In the genomic region with DNA sequence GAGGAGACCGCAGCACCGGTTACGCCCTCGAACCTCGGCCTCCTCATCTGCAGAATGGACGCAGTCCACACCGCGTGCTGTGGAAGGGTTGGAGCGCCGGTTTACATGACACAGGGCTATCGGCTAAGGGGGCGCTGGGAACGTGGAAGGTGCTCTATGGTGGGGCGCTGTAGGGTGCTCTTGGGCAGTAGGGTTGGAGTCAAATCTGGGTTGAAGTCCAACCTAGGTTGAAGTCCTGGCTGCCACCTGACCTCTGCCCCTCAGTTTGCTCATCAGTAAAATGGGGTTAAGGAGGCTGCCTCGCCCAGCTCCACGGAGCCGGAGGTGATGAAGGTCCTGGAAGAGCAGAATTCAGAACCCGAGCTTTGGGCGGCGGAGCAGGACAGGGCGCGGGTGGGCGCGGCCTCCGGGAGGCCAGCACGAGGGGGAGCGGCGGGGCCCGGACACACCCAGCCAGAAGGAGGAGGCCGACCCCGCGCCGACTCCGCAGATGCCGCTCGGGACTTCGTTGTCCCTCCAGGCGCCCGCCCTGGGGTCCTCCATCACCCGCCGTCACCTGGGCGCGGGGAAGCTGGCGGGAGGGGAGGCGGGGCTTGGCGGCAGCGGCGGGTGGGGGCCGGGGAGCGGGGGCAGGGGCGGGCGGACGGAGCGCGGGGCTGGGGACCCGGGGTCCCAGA, we compare ENCODE assay signal across 1 cellular context.
TF ChIP-seq lines count a peak whose summit lies in the region.

No MANE protein-coding gene starts in this region.

TF ChIP-seq in HepG2, 621 proteins besides CTCF, POLR2A, EP300 and RAD21 (continued from another document):
- no peak for TF ChIP-seq TP53 (CRISPR knock-in tag; conservative IDR thresholded peaks at IDR 0.05)
- TF ChIP-seq ZNF253 (CRISPR knock-in tag; IDR thresholded peaks at IDR 0.05; ENCODE audit: borderline replicate concordance): no peak
- TF ChIP-seq, protein P1, sequence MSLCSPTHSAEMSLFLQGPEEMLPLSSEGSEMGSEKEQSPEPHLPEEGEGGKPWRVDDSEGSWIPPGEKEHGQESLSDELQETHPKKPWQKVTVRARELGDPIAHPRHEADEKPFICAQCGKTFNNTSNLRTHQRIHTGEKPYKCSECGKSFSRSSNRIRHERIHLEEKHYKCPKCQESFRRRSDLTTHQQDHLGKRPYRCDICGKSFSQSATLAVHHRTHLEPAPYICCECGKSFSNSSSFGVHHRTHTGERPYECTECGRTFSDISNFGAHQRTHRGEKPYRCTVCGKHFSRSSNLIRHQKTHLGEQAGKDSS (CRISPR knock-in tag; IDR thresholded peaks at IDR 0.05; ENCODE audit: borderline replicate concordance, low read depth): no peak
- 0 out of 2 replicates have a peak, but pooled peaks have one; percentile 5 for TF ChIP-seq HNF4G (IDR thresholded peaks at IDR 0.05; ENCODE audit: borderline replicate concordance, low read depth, low read length)
- no peak for TF ChIP-seq HNF4G (CRISPR knock-in tag; IDR thresholded peaks at IDR 0.05; ENCODE audit: borderline replicate concordance, low read depth)
- TF ChIP-seq PHF8 (CRISPR knock-in tag; IDR thresholded peaks at IDR 0.05): no peak
- TF ChIP-seq ZMYM3 (CRISPR knock-in tag; IDR thresholded peaks at IDR 0.05): peak; percentile 70
- TF ChIP-seq ZNF674 (CRISPR knock-in tag; IDR thresholded peaks at IDR 0.05; ENCODE audit: low read depth): no peak
- no peak for TF ChIP-seq ZMYM2 (CRISPR knock-in tag; IDR thresholded peaks at IDR 0.05)
- no peak for TF ChIP-seq POLR2AphosphoS5 (IDR thresholded peaks at IDR 0.05; ENCODE audit: low read depth, low read length)
- no peak for TF ChIP-seq ZNF335 (CRISPR knock-in tag; IDR thresholded peaks at IDR 0.05)
- no peak for TF ChIP-seq ZNF546 (CRISPR knock-in tag; conservative IDR thresholded peaks at IDR 0.05)
- TF ChIP-seq, protein P2, sequence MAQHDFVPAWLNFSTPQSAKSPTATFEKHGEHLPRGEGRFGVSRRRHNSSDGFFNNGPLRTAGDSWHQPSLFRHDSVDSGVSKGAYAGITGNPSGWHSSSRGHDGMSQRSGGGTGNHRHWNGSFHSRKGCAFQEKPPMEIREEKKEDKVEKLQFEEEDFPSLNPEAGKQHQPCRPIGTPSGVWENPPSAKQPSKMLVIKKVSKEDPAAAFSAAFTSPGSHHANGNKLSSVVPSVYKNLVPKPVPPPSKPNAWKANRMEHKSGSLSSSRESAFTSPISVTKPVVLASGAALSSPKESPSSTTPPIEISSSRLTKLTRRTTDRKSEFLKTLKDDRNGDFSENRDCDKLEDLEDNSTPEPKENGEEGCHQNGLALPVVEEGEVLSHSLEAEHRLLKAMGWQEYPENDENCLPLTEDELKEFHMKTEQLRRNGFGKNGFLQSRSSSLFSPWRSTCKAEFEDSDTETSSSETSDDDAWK (CRISPR knock-in tag; IDR thresholded peaks at IDR 0.05): no peak
- no peak for TF ChIP-seq STAG1 (CRISPR knock-in tag; IDR thresholded peaks at IDR 0.05)
- no peak for TF ChIP-seq NFYC (CRISPR knock-in tag; IDR thresholded peaks at IDR 0.05)
- TF ChIP-seq HOXA5 (CRISPR knock-in tag; IDR thresholded peaks at IDR 0.05): no peak
